In the genomic region with DNA sequence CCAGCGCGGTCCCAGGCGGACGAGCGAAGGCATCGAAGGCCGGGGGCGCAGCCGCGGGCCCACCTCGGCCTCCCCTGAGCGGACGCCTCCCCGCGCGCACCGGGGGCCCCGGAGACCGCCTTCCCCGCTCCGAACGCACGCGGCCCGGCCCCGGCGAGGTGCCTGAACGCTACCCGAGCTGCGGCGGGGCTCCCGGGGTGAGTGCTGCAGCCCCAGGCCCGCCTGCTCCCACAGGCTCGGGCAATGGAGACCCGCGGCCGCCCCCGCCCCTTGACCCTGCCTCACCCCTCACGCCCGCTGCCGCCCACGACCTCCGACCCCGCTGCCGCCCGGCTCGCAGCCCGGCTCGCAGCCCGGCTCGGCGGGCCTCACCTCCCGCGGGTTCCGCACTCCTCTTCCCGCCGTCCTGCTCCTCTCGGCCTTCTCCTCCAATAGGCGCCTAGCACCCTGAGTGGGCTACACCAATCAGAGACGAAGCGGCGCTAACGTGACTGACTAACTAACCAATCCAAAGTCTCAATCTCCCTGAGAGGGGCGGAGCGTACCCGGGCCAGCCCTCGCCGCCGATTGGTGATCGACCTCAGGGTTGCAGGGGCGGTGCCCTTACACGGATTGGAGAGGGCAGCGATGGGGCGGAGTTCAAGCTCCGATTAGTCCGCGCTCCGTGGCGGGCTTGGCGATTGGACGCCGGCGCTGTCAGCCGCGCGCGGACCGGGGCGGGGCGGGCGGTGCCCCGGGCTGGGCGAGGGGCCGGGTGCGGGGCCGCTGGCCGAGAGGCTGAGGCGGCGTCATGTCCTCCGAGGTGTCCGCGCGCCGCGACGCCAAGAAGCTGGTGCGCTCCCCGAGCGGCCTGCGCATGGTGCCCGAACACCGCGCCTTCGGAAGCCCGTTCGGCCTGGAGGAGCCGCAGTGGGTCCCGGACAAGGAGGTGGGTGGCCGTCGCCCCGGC, we compare ENCODE assay signal across 8 cellular contexts. TPM values are rescaled to one million over a fixed set of nuclear protein-coding genes. Genes with fewer than 3 reads are reported as not detected.
DNase-seq lines count a peak whose midpoint lies in the region; ATAC-seq and TF ChIP-seq lines count a peak whose summit lies in the region.

XRCC3 (minus strand) TSS at position 400 of the 949 bp plus-strand sequence. CDS start 4,364 bp downstream, outside the sequence.
ZFYVE21 (plus strand) TSS at position 759 of the 949 bp plus-strand sequence; CDS start at position 791, 32 bp downstream.

- H2AFZ ChIP-seq in KMS-11 (ENCODE audit: low read depth) = 0 out of 2 replicates have a peak within 1 kb of the TSS, but pooled peaks have one; percentile 2

- peak within 1 kb of the TSS; percentile 63 for H3K4me2 ChIP-seq in KMS-11

- WGBS in esophagus muscularis mucosa = 0% methylated on average over 9 of the region's 121 CpGs

- intact Hi-C loops in esophagus muscularis mucosa (cut with DNase I) = no loop called here

- H3K27ac ChIP-seq in KMS-11 (peak within 1 kb of the TSS; percentile 77), Peyer's patch (peak within 1 kb of the TSS; percentile 80 to 96 (median 88)), esophagus muscularis mucosa (replicated peaks in 1 of 4) (peak within 1 kb of the TSS; percentile 89 to 98 (median 93)), muscle layer of duodenum (ENCODE audit: low read length) (no peak within 1 kb of the TSS)

- no peak for TF ChIP-seq EP300 in esophagus muscularis mucosa (IDR thresholded peaks at IDR 0.05)

- H4K20me1 ChIP-seq in KMS-11 (ENCODE audit: insufficient read depth) = no peaks in the 10 kb centered on the region

- H3K9me3 ChIP-seq in Peyer's patch (no peaks in the 10 kb centered on the region), esophagus muscularis mucosa (no peaks in the 10 kb centered on the region), muscle layer of duodenum (ENCODE audit: control insufficient read depth in 1 of 2, low read length in 2 of 2) (no peaks in the 10 kb centered on the region)

- peak within 1 kb of the TSS; percentile 89 for H3K9ac ChIP-seq in KMS-11

- TF ChIP-seq POLR2A in Peyer's patch (IDR thresholded peaks at IDR 0.05) (peak; percentile 69 to 79), esophagus muscularis mucosa (IDR thresholded peaks at IDR 0.05; ENCODE audit: low read depth) (peak; percentile 85)

- peak; percentile 90 for DNase-seq in DMS53 treated with DMSO at 0.1 percent for 48 hours (lab: John Stamatoyannopoulos, UW; ENCODE audit: unreplicated experiment)
- DNase-seq in Peyer's patch = peak; percentile 99 to 100 (median 100)
- DNase-seq in activated T-cell treated with anti-CD3 and anti-CD28 coated beads, Interleukin-2, amount 50 U/mL, for 48 hours = peak; percentile 100
- DNase-seq in esophagus muscularis mucosa (ENCODE audit: extremely low spot score) = peak; percentile 100
- DNase-seq in stimulated activated CD8-positive, alpha-beta memory T cell treated with anti-CD3 and anti-CD28 coated beads, Interleukin-7, amount 100 ng/mL, for 4 hours (ENCODE audit: low read depth in 2 of 2) = peak; percentile 99 to 100

- H3K79me2 ChIP-seq in KMS-11 (ENCODE audit: insufficient read depth, low read depth) = peaks cover 15% of the 10 kb centered on the region; the same call in 1 of the 2 replicates

- H3K27me3 ChIP-seq in KMS-11 (ENCODE audit: insufficient read depth, low read depth) (no peaks in the 10 kb centered on the region), Peyer's patch (no peaks in the 10 kb centered on the region), esophagus muscularis mucosa (no peaks in the 10 kb centered on the region), muscle layer of duodenum (ENCODE audit: low read depth, low read length) (no peaks in the 10 kb centered on the region)

- no peak for TF ChIP-seq CTCF in KMS-11 (conservative IDR thresholded peaks at IDR 0.05; ENCODE audit: low read depth, low read length)
- TF ChIP-seq CTCF in Peyer's patch (IDR thresholded peaks at IDR 0.05) = peak in 1 of 6 experiments; percentile 5
- peak in 1 of 3 experiments; percentile 44 for TF ChIP-seq CTCF in esophagus muscularis mucosa (IDR thresholded peaks at IDR 0.05)

- ATAC-seq in GM21737 (IDR thresholded peaks at IDR 0.05; ENCODE audit: unreplicated experiment) = peak; percentile 90

- H3K36me3 ChIP-seq in KMS-11 (ENCODE audit: insufficient read depth) (no peaks in the 10 kb centered on the region), Peyer's patch (no peaks in the 10 kb centered on the region), esophagus muscularis mucosa (peaks cover 0 to 2% (median 0%) of the 10 kb centered on the region in 4 donors), muscle layer of duodenum (ENCODE audit: control insufficient read depth in 1 of 2, insufficient read depth in 2 of 2, low read length in 2 of 2) (no peaks in the 10 kb centered on the region)

- no peak within 1 kb of the TSS for H3K4me3 ChIP-seq in KMS-11 (IDR thresholded peaks at IDR 0.05; ENCODE audit: insufficient read depth, low read depth, low read length)
- H3K4me3 ChIP-seq in Peyer's patch = peak within 1 kb of the TSS; percentile 90 to 99 (median 90)
- peak within 1 kb of the TSS; percentile 85 to 99 (median 95) for H3K4me3 ChIP-seq in esophagus muscularis mucosa
- H3K4me3 ChIP-seq in muscle layer of duodenum (ENCODE audit: low read depth in 1 of 2, low read length in 2 of 2) = peak within 1 kb of the TSS; percentile 56 to 84

- H3K4me1 ChIP-seq in KMS-11 (ENCODE audit: low read depth, poor library complexity, severe bottlenecking) = no peaks in the 10 kb centered on the region
- H3K4me1 ChIP-seq in Peyer's patch = peaks cover 4 to 70% (median 11%) of the 10 kb centered on the region in 4 donors
- H3K4me1 ChIP-seq in esophagus muscularis mucosa = peaks cover 62 to 85% (median 81%) of the 10 kb centered on the region in 4 donors
- peaks cover 8 to 49% of the 10 kb centered on the region in 2 donors for H3K4me1 ChIP-seq in muscle layer of duodenum (ENCODE audit: control insufficient read depth in 1 of 2, insufficient read depth in 2 of 2, low read length in 2 of 2)

RNA-seq across cellular contexts. Expression of gene XRCC3, which starts in this region (rescaled TPM):
- 10 to 100 TPM; 11.6 to 42.9 (median 16.2) TPM for total RNA-seq in Peyer's patch
- 1 to 10 TPM; 1.6 to 5.4 (median 2.1) TPM for total RNA-seq in esophagus muscularis mucosa

RNA-seq across cellular contexts. Expression of gene ZFYVE21, which starts in this region (rescaled TPM):
- total RNA-seq in Peyer's patch = 10 to 100 TPM; 40.3 to 81.2 (median 59.0) TPM
- 100 to 1,000 TPM; 121 to 180 (median 156) TPM for total RNA-seq in esophagus muscularis mucosa
